Comparison of ENCODE assay signal across 1 cellular context in genomic region chr16:56203052-56203451, GRCh38.
A peak's percentile ranks its signal among the peaks of the same experiment; 100 is the strongest.
TF ChIP-seq lines count a peak whose summit lies in the region.

No MANE protein-coding gene starts in this region.

TF ChIP-seq in GM12878, 131 proteins besides CTCF, POLR2A, EP300 and RAD21 (continued from another document):
- TF ChIP-seq, protein P1, sequence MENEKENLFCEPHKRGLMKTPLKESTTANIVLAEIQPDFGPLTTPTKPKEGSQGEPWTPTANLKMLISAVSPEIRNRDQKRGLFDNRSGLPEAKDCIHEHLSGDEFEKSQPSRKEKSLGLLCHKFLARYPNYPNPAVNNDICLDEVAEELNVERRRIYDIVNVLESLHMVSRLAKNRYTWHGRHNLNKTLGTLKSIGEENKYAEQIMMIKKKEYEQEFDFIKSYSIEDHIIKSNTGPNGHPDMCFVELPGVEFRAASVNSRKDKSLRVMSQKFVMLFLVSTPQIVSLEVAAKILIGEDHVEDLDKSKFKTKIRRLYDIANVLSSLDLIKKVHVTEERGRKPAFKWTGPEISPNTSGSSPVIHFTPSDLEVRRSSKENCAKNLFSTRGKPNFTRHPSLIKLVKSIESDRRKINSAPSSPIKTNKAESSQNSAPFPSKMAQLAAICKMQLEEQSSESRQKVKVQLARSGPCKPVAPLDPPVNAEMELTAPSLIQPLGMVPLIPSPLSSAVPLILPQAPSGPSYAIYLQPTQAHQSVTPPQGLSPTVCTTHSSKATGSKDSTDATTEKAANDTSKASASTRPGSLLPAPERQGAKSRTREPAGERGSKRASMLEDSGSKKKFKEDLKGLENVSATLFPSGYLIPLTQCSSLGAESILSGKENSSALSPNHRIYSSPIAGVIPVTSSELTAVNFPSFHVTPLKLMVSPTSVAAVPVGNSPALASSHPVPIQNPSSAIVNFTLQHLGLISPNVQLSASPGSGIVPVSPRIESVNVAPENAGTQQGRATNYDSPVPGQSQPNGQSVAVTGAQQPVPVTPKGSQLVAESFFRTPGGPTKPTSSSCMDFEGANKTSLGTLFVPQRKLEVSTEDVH (IDR thresholded peaks at IDR 0.05; ENCODE audit: low read depth, partially characterized antibody), result no peak
- TF ChIP-seq IKZF1 (conservative IDR thresholded peaks at IDR 0.05) (no peak), SMAD5 (IDR thresholded peaks at IDR 0.05; ENCODE audit: low read depth) (no peak), KLF5 (IDR thresholded peaks at IDR 0.05; ENCODE audit: partially characterized antibody) (no peak), MYB (IDR thresholded peaks at IDR 0.05; ENCODE audit: borderline replicate concordance, low read depth, low read length) (no peak), GABPA (IDR thresholded peaks at IDR 0.05; ENCODE audit: low read depth) (no peak), SREBF1 (IDR thresholded peaks at IDR 0.05; ENCODE audit: low read length) (no peak), SKIL (IDR thresholded peaks at IDR 0.05; ENCODE audit: low read depth, poor library complexity, severe bottlenecking) (no peak), RCOR1 (conservative IDR thresholded peaks at IDR 0.05; ENCODE audit: low read depth, low read length) (no peak), BHLHE40 (IDR thresholded peaks at IDR 0.05; ENCODE audit: borderline replicate concordance in 1 of 2, low read depth in 2 of 2, low read length in 1 of 2) (no peak), USF1 (IDR thresholded peaks at IDR 0.05; ENCODE audit: borderline replicate concordance, extremely low read length, insufficient read depth, low read depth, low read length) (peak; percentile 85), SMAD1 (IDR thresholded peaks at IDR 0.05; ENCODE audit: low read depth, partially characterized antibody) (no peak), EZH2 (IDR thresholded peaks at IDR 0.05; ENCODE audit: borderline replicate concordance, control insufficient read depth, low read depth, low read length) (no peak), ZNF24 (IDR thresholded peaks at IDR 0.05) (no peak), RELB (IDR thresholded peaks at IDR 0.05; ENCODE audit: low read depth) (no peak), PAX8 (IDR thresholded peaks at IDR 0.05) (no peak), HDAC2 (IDR thresholded peaks at IDR 0.05) (no peak), CBX3 (IDR thresholded peaks at IDR 0.05; ENCODE audit: borderline replicate concordance, low read depth) (no peak), BACH1 (IDR thresholded peaks at IDR 0.05; ENCODE audit: borderline replicate concordance) (no peak), SPI1 (IDR thresholded peaks at IDR 0.05; ENCODE audit: borderline replicate concordance, insufficient read depth, low read depth, low read length) (0 out of 2 replicates have a peak, but pooled peaks have one; percentile 45), BCLAF1 (IDR thresholded peaks at IDR 0.05) (no peak), TAF1 (IDR thresholded peaks at IDR 0.05; ENCODE audit: borderline replicate concordance, low read depth, low read length) (no peak), RBBP5 (conservative IDR thresholded peaks at IDR 0.05) (no peak), ATF3 (IDR thresholded peaks at IDR 0.05; ENCODE audit: borderline replicate concordance, extremely low read depth, low read depth, low read length) (peak; percentile 23; the same call in 1 of the 2 replicates), RFX5 (IDR thresholded peaks at IDR 0.05; ENCODE audit: low read depth, low read length) (no peak)
- TF ChIP-seq, protein P2, sequence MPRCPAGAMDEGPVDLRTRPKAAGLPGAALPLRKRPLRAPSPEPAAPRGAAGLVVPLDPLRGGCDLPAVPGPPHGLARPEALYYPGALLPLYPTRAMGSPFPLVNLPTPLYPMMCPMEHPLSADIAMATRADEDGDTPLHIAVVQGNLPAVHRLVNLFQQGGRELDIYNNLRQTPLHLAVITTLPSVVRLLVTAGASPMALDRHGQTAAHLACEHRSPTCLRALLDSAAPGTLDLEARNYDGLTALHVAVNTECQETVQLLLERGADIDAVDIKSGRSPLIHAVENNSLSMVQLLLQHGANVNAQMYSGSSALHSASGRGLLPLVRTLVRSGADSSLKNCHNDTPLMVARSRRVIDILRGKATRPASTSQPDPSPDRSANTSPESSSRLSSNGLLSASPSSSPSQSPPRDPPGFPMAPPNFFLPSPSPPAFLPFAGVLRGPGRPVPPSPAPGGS (IDR thresholded peaks at IDR 0.05; ENCODE audit: borderline replicate concordance, insufficient read depth, low read depth, low read length, poor library complexity, severe bottlenecking), result no peak
- TF ChIP-seq, protein P3, sequence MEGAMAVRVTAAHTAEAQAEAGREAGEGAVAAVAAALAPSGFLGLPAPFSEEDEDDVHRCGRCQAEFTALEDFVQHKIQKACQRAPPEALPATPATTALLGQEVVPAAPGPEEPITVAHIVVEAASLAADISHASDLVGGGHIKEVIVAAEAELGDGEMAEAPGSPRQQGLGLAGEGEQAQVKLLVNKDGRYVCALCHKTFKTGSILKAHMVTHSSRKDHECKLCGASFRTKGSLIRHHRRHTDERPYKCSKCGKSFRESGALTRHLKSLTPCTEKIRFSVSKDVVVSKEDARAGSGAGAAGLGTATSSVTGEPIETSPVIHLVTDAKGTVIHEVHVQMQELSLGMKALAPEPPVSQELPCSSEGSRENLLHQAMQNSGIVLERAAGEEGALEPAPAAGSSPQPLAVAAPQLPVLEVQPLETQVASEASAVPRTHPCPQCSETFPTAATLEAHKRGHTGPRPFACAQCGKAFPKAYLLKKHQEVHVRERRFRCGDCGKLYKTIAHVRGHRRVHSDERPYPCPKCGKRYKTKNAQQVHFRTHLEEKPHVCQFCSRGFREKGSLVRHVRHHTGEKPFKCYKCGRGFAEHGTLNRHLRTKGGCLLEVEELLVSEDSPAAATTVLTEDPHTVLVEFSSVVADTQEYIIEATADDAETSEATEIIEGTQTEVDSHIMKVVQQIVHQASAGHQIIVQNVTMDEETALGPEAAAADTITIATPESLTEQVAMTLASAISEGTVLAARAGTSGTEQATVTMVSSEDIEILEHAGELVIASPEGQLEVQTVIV (IDR thresholded peaks at IDR 0.05; ENCODE audit: borderline replicate concordance, partially characterized antibody), result no peak
TF ChIP-seq in GM12878: peak in this region for 5.
